8 cellular contexts compared by ENCODE assay signal in genomic region chr12:28190321-28191017, GRCh38. TPM values are rescaled to one million over a fixed set of nuclear protein-coding genes. Genes with fewer than 3 reads are reported as not detected.
DNase-seq lines count a peak whose midpoint lies in the region; ATAC-seq and TF ChIP-seq lines count a peak whose summit lies in the region.

CCDC91 (plus strand) TSS chr12:28190456; CDS start chr12:28257216, 66,760 bp downstream.

- peaks cover 17% of the 10 kb centered on the region for H3K36me3 Mint-ChIP-seq in T-helper 1 cell treated with Interleukin-12 subunit alpha and Interleukin-12 subunit beta and Interleukin-4 antibody, amounts not matched to agents 30 μg/mL and 1 μg/mL, for 36 hours (ENCODE audit: low read depth)

- peak; percentile 87 for DNase-seq in GM13977 (ENCODE audit: low spot score)
- peak; percentile 81 to 96 (median 95) for DNase-seq in NCI-H1417 (lab: John Stamatoyannopoulos, UW)
- DNase-seq in amniotic stem cell (lab: John Stamatoyannopoulos, UW): peak; percentile 69
- peak; percentile 90 for DNase-seq in left ventricle myocardium superior
- DNase-seq in pulmonary artery endothelial cell (ENCODE audit: low read depth, low spot score): peak; percentile 35
- peak; percentile 84 to 85 for DNase-seq in uterus

- peak within 1 kb of the TSS; percentile 94 for H3K4me3 Mint-ChIP-seq in T-helper 1 cell treated with Interleukin-12 subunit alpha and Interleukin-12 subunit beta and Interleukin-4 antibody, amounts not matched to agents 30 μg/mL and 1 μg/mL, for 36 hours

- peak within 1 kb of the TSS; percentile 96 to 98 for H3K27ac ChIP-seq in uterus

- TF ChIP-seq POLR2A in uterus (IDR thresholded peaks at IDR 0.05): peak; percentile 39 to 58

- H3K27me3 ChIP-seq in uterus: no peaks in the 10 kb centered on the region

- intact Hi-C loops in left ventricle myocardium superior (cut with micrococcal nuclease): no loop called here
- intact Hi-C loops in uterus (cut with DNase I; ENCODE audit: low total_unique reads): no loop called here

- H3K9me3 ChIP-seq in uterus: no peaks in the 10 kb centered on the region

- H3K9me3 Mint-ChIP-seq in T-helper 1 cell treated with Interleukin-12 subunit alpha and Interleukin-12 subunit beta and Interleukin-4 antibody, amounts not matched to agents 30 μg/mL and 1 μg/mL, for 36 hours: peaks cover 24% of the 10 kb centered on the region

- ATAC-seq in HG02763 (IDR thresholded peaks at IDR 0.05; ENCODE audit: unreplicated experiment) (peak; percentile 88), left ventricle myocardium superior (peak; percentile 94)

- H3K4me1 Mint-ChIP-seq in T-helper 1 cell treated with Interleukin-12 subunit alpha and Interleukin-12 subunit beta and Interleukin-4 antibody, amounts not matched to agents 30 μg/mL and 1 μg/mL, for 36 hours (ENCODE audit: low read depth): peaks cover 28% of the 10 kb centered on the region

- in situ Hi-C loops in GM13977 (cut with MboI; ENCODE audit: low pct_unique_long_range_greater_than_20kb, low sequenced_read_pairs, unreplicated experiment): loop anchor here (25.0 kb wide), 1 partner anchor 453 kb away; no protein-coding TSS in a partner anchor

- H3K27me3 Mint-ChIP-seq in T-helper 1 cell treated with Interleukin-12 subunit alpha and Interleukin-12 subunit beta and Interleukin-4 antibody, amounts not matched to agents 30 μg/mL and 1 μg/mL, for 36 hours (ENCODE audit: low read depth): no peaks in the 10 kb centered on the region

- H3K4me3 ChIP-seq in uterus: peak within 1 kb of the TSS; percentile 78 to 93

- H3K36me3 ChIP-seq in uterus: no peaks in the 10 kb centered on the region

- TF ChIP-seq CTCF in GM13977 (IDR thresholded peaks at IDR 0.05; ENCODE audit: extremely low read depth, insufficient read depth, missing control alignments) (no peak), uterus (IDR thresholded peaks at IDR 0.05) (peak in 2 of 4 experiments; percentile 10 to 27)

- H3K4me1 ChIP-seq in uterus: no peaks in the 10 kb centered on the region

- peak within 1 kb of the TSS; percentile 98 for H3K27ac Mint-ChIP-seq in T-helper 1 cell treated with Interleukin-12 subunit alpha and Interleukin-12 subunit beta and Interleukin-4 antibody, amounts not matched to agents 30 μg/mL and 1 μg/mL, for 36 hours

RNA-seq across cellular contexts. Expression of gene CCDC91, which starts in this region (rescaled TPM):
- total RNA-seq in left ventricle myocardium superior (46.0 TPM), pulmonary artery endothelial cell (10.0 and 14.2 TPM in 2 replicates), uterus (10 to 100 TPM; 24.7 to 49.7 (median 41.0) TPM)

Comparison
In these comparisons a context has a peak if more than half of its experiments do, and no peak if none do; other contexts are left out.
1. Peak in every context shown above with its lines: DNase-seq, ATAC-seq, H3K4me3 ChIP-seq and H3K27ac ChIP-seq.
2. DNase-seq: peak in every context shown above with its lines; median percentile 95 in NCI-H1417; 90 in left ventricle myocardium superior; 87 in GM13977; 84 in uterus; 69 in amniotic stem cell; 35 in pulmonary artery endothelial cell.